ENCODE assay signal across 2 cellular contexts in genomic region chr17:47949197-47949759, GRCh38.
A peak's percentile ranks its signal among the peaks of the same experiment; 100 is the strongest.
TF ChIP-seq lines count a peak whose summit lies in the region.

No MANE protein-coding gene starts in this region.

TF ChIP-seq in A549, 52 proteins besides CTCF, POLR2A, EP300 and RAD21:
- TF ChIP-seq KDM5A (IDR thresholded peaks at IDR 0.05) (peak; percentile 53; the same call in 1 of the 2 replicates), BHLHE40 (IDR thresholded peaks at IDR 0.05; ENCODE audit: low read depth, low read length) (no peak), HES2 (IDR thresholded peaks at IDR 0.05) (no peak), NR3C1 (IDR thresholded peaks at IDR 0.05) (no peak), HOXB5 (CRISPR knock-in tag; IDR thresholded peaks at IDR 0.05) (no peak), NFE2L2 (conservative IDR thresholded peaks at IDR 0.05; ENCODE audit: low read length) (no peak), EHF (CRISPR knock-in tag; IDR thresholded peaks at IDR 0.05) (no peak), JUNB (IDR thresholded peaks at IDR 0.05) (no peak), PHF8 (IDR thresholded peaks at IDR 0.05; ENCODE audit: borderline replicate concordance, low read depth) (no peak), HOXB13 (CRISPR knock-in tag; IDR thresholded peaks at IDR 0.05; ENCODE audit: low read depth) (no peak), SMC3 (IDR thresholded peaks at IDR 0.05) (peak; percentile 95), MAZ (IDR thresholded peaks at IDR 0.05; ENCODE audit: borderline replicate concordance, low read depth, low read length) (no peak), POLR2AphosphoS2 (conservative IDR thresholded peaks at IDR 0.05; ENCODE audit: low read length) (no peak), CEBPB (IDR thresholded peaks at IDR 0.05) (peak in 1 of 2 experiments; percentile 60; a peak in 1 of 4 replicates), RARB (CRISPR knock-in tag; IDR thresholded peaks at IDR 0.05) (no peak), TP53 (CRISPR knock-in tag; IDR thresholded peaks at IDR 0.05) (no peak), EHMT2 (IDR thresholded peaks at IDR 0.05; ENCODE audit: low read depth) (no peak)
- TF ChIP-seq, protein P1, sequence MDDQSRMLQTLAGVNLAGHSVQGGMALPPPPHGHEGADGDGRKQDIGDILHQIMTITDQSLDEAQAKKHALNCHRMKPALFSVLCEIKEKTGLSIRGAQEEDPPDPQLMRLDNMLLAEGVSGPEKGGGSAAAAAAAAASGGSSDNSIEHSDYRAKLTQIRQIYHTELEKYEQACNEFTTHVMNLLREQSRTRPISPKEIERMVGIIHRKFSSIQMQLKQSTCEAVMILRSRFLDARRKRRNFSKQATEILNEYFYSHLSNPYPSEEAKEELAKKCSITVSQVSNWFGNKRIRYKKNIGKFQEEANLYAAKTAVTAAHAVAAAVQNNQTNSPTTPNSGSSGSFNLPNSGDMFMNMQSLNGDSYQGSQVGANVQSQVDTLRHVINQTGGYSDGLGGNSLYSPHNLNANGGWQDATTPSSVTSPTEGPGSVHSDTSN (IDR thresholded peaks at IDR 0.05) = no peak
- TF ChIP-seq, protein P2, sequence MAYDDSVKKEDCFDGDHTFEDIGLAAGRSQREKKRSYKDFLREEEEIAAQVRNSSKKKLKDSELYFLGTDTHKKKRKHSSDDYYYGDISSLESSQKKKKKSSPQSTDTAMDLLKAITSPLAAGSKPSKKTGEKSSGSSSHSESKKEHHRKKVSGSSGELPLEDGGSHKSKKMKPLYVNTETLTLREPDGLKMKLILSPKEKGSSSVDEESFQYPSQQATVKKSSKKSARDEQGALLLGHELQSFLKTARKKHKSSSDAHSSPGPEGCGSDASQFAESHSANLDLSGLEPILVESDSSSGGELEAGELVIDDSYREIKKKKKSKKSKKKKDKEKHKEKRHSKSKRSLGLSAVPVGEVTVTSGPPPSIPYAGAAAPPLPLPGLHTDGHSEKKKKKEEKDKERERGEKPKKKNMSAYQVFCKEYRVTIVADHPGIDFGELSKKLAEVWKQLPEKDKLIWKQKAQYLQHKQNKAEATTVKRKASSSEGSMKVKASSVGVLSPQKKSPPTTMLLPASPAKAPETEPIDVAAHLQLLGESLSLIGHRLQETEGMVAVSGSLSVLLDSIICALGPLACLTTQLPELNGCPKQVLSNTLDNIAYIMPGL (CRISPR knock-in tag; IDR thresholded peaks at IDR 0.05; ENCODE audit: borderline replicate concordance) = no peak
TF ChIP-seq in A549: peak in this region for 3.

TF ChIP-seq in IMR-90, 13 proteins besides CTCF, POLR2A, EP300 and RAD21:
- TF ChIP-seq MAFK (IDR thresholded peaks at IDR 0.05; ENCODE audit: low read depth, low read length) = no peak
- 0 out of 2 replicates have a peak, but pooled peaks have one; percentile 28 for TF ChIP-seq CEBPB (IDR thresholded peaks at IDR 0.05; ENCODE audit: low read depth, low read length)
- TF ChIP-seq SMC3 (IDR thresholded peaks at IDR 0.05; ENCODE audit: low read depth, low read length) = peak; percentile 77
